16 cellular contexts compared by ENCODE assay signal in genomic region chr6:47248446-47248845, GRCh38.
A peak's percentile ranks its signal among the peaks of the same experiment; 100 is the strongest.
DNase-seq lines count a peak whose midpoint lies in the region; ATAC-seq and TF ChIP-seq lines count a peak whose summit lies in the region.
"Had no signal": no experiment of that assay in that cellular context is flagged by ENCODE, and none has a peak within 500 bp of the region (broad histone marks: within the 10 kb centered on the region; RNA-seq: fewer than 3 reads in every experiment).

No MANE protein-coding gene starts in this region.

- no peaks in the 10 kb centered on the region for H3K9me3 ChIP-seq in left ventricle myocardium inferior (replicated peaks)
- H3K9me3 ChIP-seq in subcutaneous abdominal adipose tissue (ENCODE audit: control insufficient read depth in 5 of 5, low read length in 5 of 5), result no peaks in the 10 kb centered on the region
- H3K9me3 ChIP-seq in body of pancreas, result no peaks in the 10 kb centered on the region
- H3K9me3 ChIP-seq: spleen, upper lobe of left lung had no signal

- intact Hi-C loops in left ventricle myocardium inferior (cut with micrococcal nuclease) (no loop called here), body of pancreas (cut with DNase I) (no loop called here)

- 70 to 85% methylated on average over 1 of the region's 1 CpG for WGBS in body of pancreas, 2 donors

- TF ChIP-seq CTCF in left ventricle myocardium inferior (IDR thresholded peaks at IDR 0.05; ENCODE audit: borderline replicate concordance) (no peak), body of pancreas (IDR thresholded peaks at IDR 0.05) (no peak)

- H3K4me3 ChIP-seq in left ventricle myocardium inferior (no peak overlapping the region), subcutaneous abdominal adipose tissue (ENCODE audit: low read depth in 1 of 5, low read length in 5 of 5) (no peak overlapping the region), body of pancreas (no peak overlapping the region)
- H3K4me3 ChIP-seq: spleen, upper lobe of left lung had no signal

- H3K36me3 ChIP-seq in left ventricle myocardium inferior, result peaks cover 8% of the 10 kb centered on the region
- H3K36me3 ChIP-seq in subcutaneous abdominal adipose tissue (ENCODE audit: control insufficient read depth in 5 of 5, insufficient read depth in 5 of 5, low read length in 5 of 5), result peaks cover 6 to 20% (median 12%) of the 10 kb centered on the region in 5 donors
- no peaks in the 10 kb centered on the region for H3K36me3 ChIP-seq in body of pancreas (replicated peaks in 1 of 2; ENCODE audit: insufficient read depth in 1 of 2, low read depth in 2 of 2)

- no peak for ATAC-seq in body of pancreas

- TF ChIP-seq POLR2A in body of pancreas (IDR thresholded peaks at IDR 0.05), result no peak

- H3K27ac ChIP-seq in left ventricle myocardium inferior (replicated peaks) (peak overlapping the region; percentile 67), subcutaneous abdominal adipose tissue (ENCODE audit: low read depth, low read length) (peak overlapping the region; percentile 1), body of pancreas (no peak overlapping the region)
- H3K27ac ChIP-seq: HL-60, upper lobe of left lung had no signal

- H3K27me3 ChIP-seq in left ventricle myocardium inferior (ENCODE audit: low read depth), result no peaks in the 10 kb centered on the region
- H3K27me3 ChIP-seq in subcutaneous abdominal adipose tissue (ENCODE audit: control insufficient read depth in 5 of 5, insufficient read depth in 4 of 5, low read length in 5 of 5), result no peaks in the 10 kb centered on the region
- no peaks in the 10 kb centered on the region for H3K27me3 ChIP-seq in body of pancreas
- H3K27me3 ChIP-seq: spleen, upper lobe of left lung had no signal

- DNase-seq in NCI-H82 (lab: John Stamatoyannopoulos, UW), result peak; percentile 16
- no peak for DNase-seq in NCI-H82 treated with DMSO at 0.1 percent for 48 hours (lab: John Stamatoyannopoulos, UW; ENCODE audit: unreplicated experiment)
- DNase-seq in RPMI8226, result peak; percentile 7
- DNase-seq in left ventricle myocardium inferior, result no peak
- DNase-seq in Ammon's horn (ENCODE audit: low spot score), result no peak
- no peak for DNase-seq in body of pancreas
- DNase-seq in dedifferentiated amniotic fluid mesenchymal stem cell (ENCODE audit: extremely low spot score), result no peak
- DNase-seq: 8988T; central memory CD4-positive, alpha-beta T cell; foreskin fibroblast; Kasumi-1; NCI-H226; spleen; upper lobe of left lung had no signal

- H3K4me1 ChIP-seq in left ventricle myocardium inferior, result peaks cover 37% of the 10 kb centered on the region
- peaks cover 5 to 33% (median 28%) of the 10 kb centered on the region in 5 donors for H3K4me1 ChIP-seq in subcutaneous abdominal adipose tissue (ENCODE audit: control insufficient read depth in 5 of 5, insufficient read depth in 5 of 5, low read length in 5 of 5)
- H3K4me1 ChIP-seq in body of pancreas, result peaks cover 9% of the 10 kb centered on the region

- no peak overlapping the region for H3K9ac ChIP-seq in subcutaneous abdominal adipose tissue (ENCODE audit: low read length in 5 of 5)

Comparison
In these comparisons a context has a peak if more than half of its experiments do, and no peak if none do; other contexts are left out.
1. DNase-seq: peak in NCI-H82 (single experiment) and RPMI8226 (single experiment); none in NCI-H82 treated with DMSO at 0.1 percent for 48 hours (single experiment), left ventricle myocardium inferior (single experiment), Ammon's horn (single experiment), body of pancreas (0 of 4) and dedifferentiated amniotic fluid mesenchymal stem cell (single experiment).
2. H3K27ac ChIP-seq: peak in left ventricle myocardium inferior (single experiment) and subcutaneous abdominal adipose tissue (single experiment); none in body of pancreas (0 of 4).